In the genomic region with DNA sequence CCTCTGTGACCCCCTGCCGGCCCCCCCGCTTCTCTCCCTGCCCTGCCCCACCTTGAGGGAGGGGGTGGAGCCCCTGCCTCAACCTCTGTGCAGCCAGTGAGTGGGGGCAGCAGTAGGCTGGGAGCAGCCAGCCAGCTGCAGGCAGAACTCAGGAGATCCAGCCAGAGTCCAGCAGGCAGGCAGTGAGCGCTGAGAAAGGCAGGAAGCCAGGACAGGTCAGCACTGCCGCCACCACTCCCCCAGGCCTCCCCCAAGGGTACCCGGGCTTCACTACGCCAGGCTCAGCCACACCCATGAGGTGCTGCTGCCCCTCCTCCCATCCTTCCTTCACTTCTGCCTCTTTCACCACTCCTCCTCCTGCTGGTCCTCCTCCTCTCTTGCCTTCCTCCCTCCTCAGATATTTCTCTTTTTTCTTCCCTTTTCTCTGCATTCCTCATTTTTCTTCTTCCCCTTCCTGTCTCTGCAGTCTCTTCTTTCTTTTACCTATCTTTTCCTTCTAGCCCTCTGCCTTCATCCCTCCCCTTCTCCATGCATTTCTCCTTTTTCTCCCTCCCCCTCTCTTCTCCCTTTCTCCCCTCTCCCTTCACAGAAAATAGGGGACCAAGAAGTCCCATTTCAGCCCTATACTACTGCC, we compare ENCODE assay signal across 2 cellular contexts.
TF ChIP-seq lines count a peak whose summit lies in the region.

No MANE protein-coding gene starts in this region.

TF ChIP-seq in GM23338, 12 proteins besides CTCF, POLR2A, EP300 and RAD21 (continued from another document):
- TF ChIP-seq, protein P1, sequence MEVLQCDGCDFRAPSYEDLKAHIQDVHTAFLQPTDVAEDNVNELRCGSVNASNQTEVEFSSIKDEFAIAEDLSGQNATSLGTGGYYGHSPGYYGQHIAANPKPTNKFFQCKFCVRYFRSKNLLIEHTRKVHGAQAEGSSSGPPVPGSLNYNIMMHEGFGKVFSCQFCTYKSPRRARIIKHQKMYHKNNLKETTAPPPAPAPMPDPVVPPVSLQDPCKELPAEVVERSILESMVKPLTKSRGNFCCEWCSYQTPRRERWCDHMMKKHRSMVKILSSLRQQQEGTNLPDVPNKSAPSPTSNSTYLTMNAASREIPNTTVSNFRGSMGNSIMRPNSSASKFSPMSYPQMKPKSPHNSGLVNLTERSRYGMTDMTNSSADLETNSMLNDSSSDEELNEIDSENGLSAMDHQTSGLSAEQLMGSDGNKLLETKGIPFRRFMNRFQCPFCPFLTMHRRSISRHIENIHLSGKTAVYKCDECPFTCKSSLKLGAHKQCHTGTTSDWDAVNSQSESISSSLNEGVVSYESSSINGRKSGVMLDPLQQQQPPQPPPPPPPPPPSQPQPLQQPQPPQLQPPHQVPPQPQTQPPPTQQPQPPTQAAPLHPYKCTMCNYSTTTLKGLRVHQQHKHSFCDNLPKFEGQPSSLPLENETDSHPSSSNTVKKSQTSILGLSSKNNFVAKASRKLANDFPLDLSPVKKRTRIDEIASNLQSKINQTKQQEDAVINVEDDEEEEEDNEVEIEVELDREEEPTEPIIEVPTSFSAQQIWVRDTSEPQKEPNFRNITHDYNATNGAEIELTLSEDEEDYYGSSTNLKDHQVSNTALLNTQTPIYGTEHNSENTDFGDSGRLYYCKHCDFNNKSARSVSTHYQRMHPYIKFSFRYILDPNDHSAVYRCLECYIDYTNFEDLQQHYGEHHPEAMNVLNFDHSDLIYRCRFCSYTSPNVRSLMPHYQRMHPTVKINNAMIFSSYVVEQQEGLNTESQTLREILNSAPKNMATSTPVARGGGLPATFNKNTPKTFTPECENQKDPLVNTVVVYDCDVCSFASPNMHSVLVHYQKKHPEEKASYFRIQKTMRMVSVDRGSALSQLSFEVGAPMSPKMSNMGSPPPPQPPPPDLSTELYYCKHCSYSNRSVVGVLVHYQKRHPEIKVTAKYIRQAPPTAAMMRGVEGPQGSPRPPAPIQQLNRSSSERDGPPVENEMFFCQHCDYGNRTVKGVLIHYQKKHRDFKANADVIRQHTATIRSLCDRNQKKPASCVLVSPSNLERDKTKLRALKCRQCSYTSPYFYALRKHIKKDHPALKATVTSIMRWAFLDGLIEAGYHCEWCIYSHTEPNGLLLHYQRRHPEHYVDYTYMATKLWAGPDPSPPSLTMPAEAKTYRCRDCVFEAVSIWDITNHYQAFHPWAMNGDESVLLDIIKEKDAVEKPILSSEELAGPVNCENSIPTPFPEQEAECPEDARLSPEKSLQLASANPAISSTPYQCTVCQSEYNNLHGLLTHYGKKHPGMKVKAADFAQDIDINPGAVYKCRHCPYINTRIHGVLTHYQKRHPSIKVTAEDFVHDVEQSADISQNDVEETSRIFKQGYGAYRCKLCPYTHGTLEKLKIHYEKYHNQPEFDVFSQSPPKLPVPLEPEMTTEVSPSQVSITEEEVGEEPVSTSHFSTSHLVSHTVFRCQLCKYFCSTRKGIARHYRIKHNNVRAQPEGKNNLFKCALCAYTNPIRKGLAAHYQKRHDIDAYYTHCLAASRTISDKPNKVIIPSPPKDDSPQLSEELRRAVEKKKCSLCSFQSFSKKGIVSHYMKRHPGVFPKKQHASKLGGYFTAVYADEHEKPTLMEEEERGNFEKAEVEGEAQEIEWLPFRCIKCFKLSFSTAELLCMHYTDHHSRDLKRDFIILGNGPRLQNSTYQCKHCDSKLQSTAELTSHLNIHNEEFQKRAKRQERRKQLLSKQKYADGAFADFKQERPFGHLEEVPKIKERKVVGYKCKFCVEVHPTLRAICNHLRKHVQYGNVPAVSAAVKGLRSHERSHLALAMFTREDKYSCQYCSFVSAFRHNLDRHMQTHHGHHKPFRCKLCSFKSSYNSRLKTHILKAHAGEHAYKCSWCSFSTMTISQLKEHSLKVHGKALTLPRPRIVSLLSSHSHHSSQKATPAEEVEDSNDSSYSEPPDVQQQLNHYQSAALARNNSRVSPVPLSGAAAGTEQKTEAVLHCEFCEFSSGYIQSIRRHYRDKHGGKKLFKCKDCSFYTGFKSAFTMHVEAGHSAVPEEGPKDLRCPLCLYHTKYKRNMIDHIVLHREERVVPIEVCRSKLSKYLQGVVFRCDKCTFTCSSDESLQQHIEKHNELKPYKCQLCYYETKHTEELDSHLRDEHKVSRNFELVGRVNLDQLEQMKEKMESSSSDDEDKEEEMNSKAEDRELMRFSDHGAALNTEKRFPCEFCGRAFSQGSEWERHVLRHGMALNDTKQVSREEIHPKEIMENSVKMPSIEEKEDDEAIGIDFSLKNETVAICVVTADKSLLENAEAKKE (CRISPR knock-in tag; IDR thresholded peaks at IDR 0.05), result no peak
- TF ChIP-seq NANOG (IDR thresholded peaks at IDR 0.05; ENCODE audit: borderline replicate concordance) (no peak), JUNB (IDR thresholded peaks at IDR 0.05; ENCODE audit: unreplicated experiment) (no peak), EZH2phosphoT487 (IDR thresholded peaks at IDR 0.05; ENCODE audit: unreplicated experiment) (no peak)
- TF ChIP-seq, protein P2, sequence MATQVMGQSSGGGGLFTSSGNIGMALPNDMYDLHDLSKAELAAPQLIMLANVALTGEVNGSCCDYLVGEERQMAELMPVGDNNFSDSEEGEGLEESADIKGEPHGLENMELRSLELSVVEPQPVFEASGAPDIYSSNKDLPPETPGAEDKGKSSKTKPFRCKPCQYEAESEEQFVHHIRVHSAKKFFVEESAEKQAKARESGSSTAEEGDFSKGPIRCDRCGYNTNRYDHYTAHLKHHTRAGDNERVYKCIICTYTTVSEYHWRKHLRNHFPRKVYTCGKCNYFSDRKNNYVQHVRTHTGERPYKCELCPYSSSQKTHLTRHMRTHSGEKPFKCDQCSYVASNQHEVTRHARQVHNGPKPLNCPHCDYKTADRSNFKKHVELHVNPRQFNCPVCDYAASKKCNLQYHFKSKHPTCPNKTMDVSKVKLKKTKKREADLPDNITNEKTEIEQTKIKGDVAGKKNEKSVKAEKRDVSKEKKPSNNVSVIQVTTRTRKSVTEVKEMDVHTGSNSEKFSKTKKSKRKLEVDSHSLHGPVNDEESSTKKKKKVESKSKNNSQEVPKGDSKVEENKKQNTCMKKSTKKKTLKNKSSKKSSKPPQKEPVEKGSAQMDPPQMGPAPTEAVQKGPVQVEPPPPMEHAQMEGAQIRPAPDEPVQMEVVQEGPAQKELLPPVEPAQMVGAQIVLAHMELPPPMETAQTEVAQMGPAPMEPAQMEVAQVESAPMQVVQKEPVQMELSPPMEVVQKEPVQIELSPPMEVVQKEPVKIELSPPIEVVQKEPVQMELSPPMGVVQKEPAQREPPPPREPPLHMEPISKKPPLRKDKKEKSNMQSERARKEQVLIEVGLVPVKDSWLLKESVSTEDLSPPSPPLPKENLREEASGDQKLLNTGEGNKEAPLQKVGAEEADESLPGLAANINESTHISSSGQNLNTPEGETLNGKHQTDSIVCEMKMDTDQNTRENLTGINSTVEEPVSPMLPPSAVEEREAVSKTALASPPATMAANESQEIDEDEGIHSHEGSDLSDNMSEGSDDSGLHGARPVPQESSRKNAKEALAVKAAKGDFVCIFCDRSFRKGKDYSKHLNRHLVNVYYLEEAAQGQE (IDR thresholded peaks at IDR 0.05; ENCODE audit: unreplicated experiment), result no peak

TF ChIP-seq in WTC11, 78 proteins besides CTCF, POLR2A, EP300 and RAD21:
- TF ChIP-seq, protein P3, sequence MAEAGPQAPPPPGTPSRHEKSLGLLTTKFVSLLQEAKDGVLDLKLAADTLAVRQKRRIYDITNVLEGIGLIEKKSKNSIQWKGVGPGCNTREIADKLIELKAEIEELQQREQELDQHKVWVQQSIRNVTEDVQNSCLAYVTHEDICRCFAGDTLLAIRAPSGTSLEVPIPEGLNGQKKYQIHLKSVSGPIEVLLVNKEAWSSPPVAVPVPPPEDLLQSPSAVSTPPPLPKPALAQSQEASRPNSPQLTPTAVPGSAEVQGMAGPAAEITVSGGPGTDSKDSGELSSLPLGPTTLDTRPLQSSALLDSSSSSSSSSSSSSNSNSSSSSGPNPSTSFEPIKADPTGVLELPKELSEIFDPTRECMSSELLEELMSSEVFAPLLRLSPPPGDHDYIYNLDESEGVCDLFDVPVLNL (CRISPR knock-in tag; IDR thresholded peaks at IDR 0.05; ENCODE audit: borderline replicate concordance, low read depth), result no peak
- TF ChIP-seq, protein P4, sequence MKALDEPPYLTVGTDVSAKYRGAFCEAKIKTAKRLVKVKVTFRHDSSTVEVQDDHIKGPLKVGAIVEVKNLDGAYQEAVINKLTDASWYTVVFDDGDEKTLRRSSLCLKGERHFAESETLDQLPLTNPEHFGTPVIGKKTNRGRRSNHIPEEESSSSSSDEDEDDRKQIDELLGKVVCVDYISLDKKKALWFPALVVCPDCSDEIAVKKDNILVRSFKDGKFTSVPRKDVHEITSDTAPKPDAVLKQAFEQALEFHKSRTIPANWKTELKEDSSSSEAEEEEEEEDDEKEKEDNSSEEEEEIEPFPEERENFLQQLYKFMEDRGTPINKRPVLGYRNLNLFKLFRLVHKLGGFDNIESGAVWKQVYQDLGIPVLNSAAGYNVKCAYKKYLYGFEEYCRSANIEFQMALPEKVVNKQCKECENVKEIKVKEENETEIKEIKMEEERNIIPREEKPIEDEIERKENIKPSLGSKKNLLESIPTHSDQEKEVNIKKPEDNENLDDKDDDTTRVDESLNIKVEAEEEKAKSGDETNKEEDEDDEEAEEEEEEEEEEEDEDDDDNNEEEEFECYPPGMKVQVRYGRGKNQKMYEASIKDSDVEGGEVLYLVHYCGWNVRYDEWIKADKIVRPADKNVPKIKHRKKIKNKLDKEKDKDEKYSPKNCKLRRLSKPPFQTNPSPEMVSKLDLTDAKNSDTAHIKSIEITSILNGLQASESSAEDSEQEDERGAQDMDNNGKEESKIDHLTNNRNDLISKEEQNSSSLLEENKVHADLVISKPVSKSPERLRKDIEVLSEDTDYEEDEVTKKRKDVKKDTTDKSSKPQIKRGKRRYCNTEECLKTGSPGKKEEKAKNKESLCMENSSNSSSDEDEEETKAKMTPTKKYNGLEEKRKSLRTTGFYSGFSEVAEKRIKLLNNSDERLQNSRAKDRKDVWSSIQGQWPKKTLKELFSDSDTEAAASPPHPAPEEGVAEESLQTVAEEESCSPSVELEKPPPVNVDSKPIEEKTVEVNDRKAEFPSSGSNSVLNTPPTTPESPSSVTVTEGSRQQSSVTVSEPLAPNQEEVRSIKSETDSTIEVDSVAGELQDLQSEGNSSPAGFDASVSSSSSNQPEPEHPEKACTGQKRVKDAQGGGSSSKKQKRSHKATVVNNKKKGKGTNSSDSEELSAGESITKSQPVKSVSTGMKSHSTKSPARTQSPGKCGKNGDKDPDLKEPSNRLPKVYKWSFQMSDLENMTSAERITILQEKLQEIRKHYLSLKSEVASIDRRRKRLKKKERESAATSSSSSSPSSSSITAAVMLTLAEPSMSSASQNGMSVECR (CRISPR knock-in tag; IDR thresholded peaks at IDR 0.05; ENCODE audit: borderline replicate concordance), result no peak
- TF ChIP-seq ZNF263 (CRISPR knock-in tag; IDR thresholded peaks at IDR 0.05; ENCODE audit: low read depth), result peak; percentile 37; the same call in 1 of the 2 replicates
TF ChIP-seq in WTC11: peak in this region for 1.
